ENCODE assay signal across 11 cellular contexts in the genomic region with DNA sequence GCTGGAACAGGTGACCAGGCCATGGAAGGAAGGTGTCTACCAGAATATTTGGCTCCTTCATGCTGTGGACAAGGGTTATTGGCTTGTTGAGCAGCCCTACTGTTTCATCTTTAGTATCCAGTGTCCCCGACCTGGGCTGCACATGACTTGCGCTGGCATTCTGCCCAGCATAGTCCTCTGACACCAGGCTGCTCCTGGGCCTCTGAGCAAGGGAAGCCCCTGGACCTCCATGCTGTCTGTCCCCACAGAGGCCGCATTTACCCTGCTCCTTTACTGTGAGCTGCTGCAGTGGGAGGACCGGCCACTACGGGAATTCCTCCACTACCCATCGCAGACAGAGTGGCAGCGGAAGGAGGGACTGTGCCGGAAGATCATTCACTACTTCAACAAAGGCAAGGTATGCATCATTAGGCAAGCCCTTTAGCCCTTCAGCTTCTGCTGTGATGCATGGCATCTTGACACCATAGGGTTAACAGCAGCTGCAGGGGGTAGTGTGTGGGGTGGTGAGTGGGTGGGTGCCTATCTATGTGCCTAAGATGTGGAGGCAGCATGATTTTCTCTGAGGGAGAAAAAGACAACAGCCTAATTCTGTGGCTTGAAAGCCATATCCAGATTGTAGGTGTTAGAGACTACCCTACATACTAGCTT. TPM values are rescaled to one million over a fixed set of nuclear protein-coding genes. Genes with fewer than 3 reads are reported as not detected.
DNase-seq lines count a peak whose midpoint lies in the region; TF ChIP-seq lines count a peak whose summit lies in the region.
"Had no signal": no experiment of that assay in that cellular context is flagged by ENCODE, and none has a peak within 500 bp of the region (broad histone marks: within the 10 kb centered on the region; RNA-seq: fewer than 3 reads in every experiment).

No MANE protein-coding gene starts in this region.

- 85 to 97% methylated on average over 5 to 8 of the region's 8 CpGs for WGBS in thyroid gland, 2 donors

- no peaks in the 10 kb centered on the region for H3K27me3 ChIP-seq in thyroid gland
- H3K27me3 ChIP-seq: heart left ventricle, neutrophil had no signal

- no peak for TF ChIP-seq POLR2A in thyroid gland (IDR thresholded peaks at IDR 0.05)

- no peaks in the 10 kb centered on the region for H3K9me3 ChIP-seq in thyroid gland
- H3K9me3 ChIP-seq: heart left ventricle, neutrophil had no signal

- no peak overlapping the region for H3K4me3 ChIP-seq in thyroid gland (replicated peaks in 1 of 3)
- H3K4me3 ChIP-seq: heart left ventricle had no signal

- no peaks in the 10 kb centered on the region for H3K36me3 ChIP-seq in thyroid gland
- H3K36me3 ChIP-seq: heart left ventricle, neutrophil had no signal

- H3K36me3 Mint-ChIP-seq in chondrocyte (ENCODE audit: low read depth) (no peaks in the 10 kb centered on the region), CD14-positive monocyte (no peaks in the 10 kb centered on the region)
- H3K36me3 Mint-ChIP-seq: activated CD8-positive, alpha-beta memory T cell treated with anti-CD3 and anti-CD28 coated beads, Interleukin-2, amount 10 ng/mL, durations not matched to agents 7 days and 5 days had no signal

- intact Hi-C loops in thyroid gland (cut with DNase I) (no loop called here), CD14-positive monocyte (cut with micrococcal nuclease) (no loop called here)

- H3K4me1 Mint-ChIP-seq in chondrocyte (ENCODE audit: low read depth) (peaks cover 41% of the 10 kb centered on the region), CD14-positive monocyte (no peaks in the 10 kb centered on the region)
- H3K4me1 Mint-ChIP-seq: activated CD8-positive, alpha-beta memory T cell treated with anti-CD3 and anti-CD28 coated beads, Interleukin-2, amount 10 ng/mL, durations not matched to agents 7 days and 5 days had no signal

- peak overlapping the region; percentile 92 for H3K27ac Mint-ChIP-seq in chondrocyte (ENCODE audit: unreplicated experiment)
- H3K27ac Mint-ChIP-seq in CD14-positive monocyte, result no peak overlapping the region
- H3K27ac Mint-ChIP-seq: activated CD8-positive, alpha-beta memory T cell treated with anti-CD3 and anti-CD28 coated beads, Interleukin-2, amount 10 ng/mL, durations not matched to agents 7 days and 5 days had no signal

- H3K4me3 Mint-ChIP-seq in chondrocyte (ENCODE audit: unreplicated experiment), result no peak overlapping the region
- no peak overlapping the region for H3K4me3 Mint-ChIP-seq in CD14-positive monocyte
- H3K4me3 Mint-ChIP-seq: activated CD8-positive, alpha-beta memory T cell treated with anti-CD3 and anti-CD28 coated beads, Interleukin-2, amount 10 ng/mL, durations not matched to agents 7 days and 5 days had no signal

- TF ChIP-seq CTCF in chondrocyte (IDR thresholded peaks at IDR 0.05) (no peak), thyroid gland (IDR thresholded peaks at IDR 0.05) (no peak), CD14-positive monocyte (IDR thresholded peaks at IDR 0.05) (no peak)

- no peaks in the 10 kb centered on the region for H3K9me3 Mint-ChIP-seq in chondrocyte (ENCODE audit: low read depth)
- H3K9me3 Mint-ChIP-seq in CD14-positive monocyte, result peaks cover 0 to 2% (median 0%) of the 10 kb centered on the region in 7 donors

- peaks cover 0 to 17% of the 10 kb centered on the region in 2 donors for H3K4me1 ChIP-seq in thyroid gland

- H3K27me3 Mint-ChIP-seq in chondrocyte (ENCODE audit: low read depth) (no peaks in the 10 kb centered on the region), CD14-positive monocyte (ENCODE audit: low read depth in 3 of 3) (peaks cover 1 to 7% (median 6%) of the 10 kb centered on the region in 3 donors)
- H3K27me3 Mint-ChIP-seq: activated CD8-positive, alpha-beta memory T cell treated with anti-CD3 and anti-CD28 coated beads, Interleukin-2, amount 10 ng/mL, durations not matched to agents 7 days and 5 days had no signal

- H3K27ac ChIP-seq in thyroid gland, result peak overlapping the region in 2 of 3 donors; percentile 1 to 63
- H3K27ac ChIP-seq: neutrophil had no signal

- DNase-seq in M059J (ENCODE audit: low read depth) (peak; percentile 42), chondrocyte (ENCODE audit: low spot score) (no peak), kidney tubule cell (ENCODE audit: low spot score) (peak; percentile 60), thyroid gland (peak; percentile 25 to 30), CD14-positive monocyte (ENCODE audit: low spot score) (no peak), NCI-H2029 treated with DMSO at 0.1 percent for 48 hours (lab: John Stamatoyannopoulos, UW) (no peak)
- DNase-seq in stimulated activated CD4-positive, alpha-beta T cell treated with anti-CD3 and anti-CD28 coated beads, Interleukin-2, amount 100 ng/mL, for 48 hours, result no peak
- DNase-seq: NCI-H774 had no signal

RNA-seq across cellular contexts. Expression of gene MANF, which starts 44.0 kb away (rescaled TPM):
- total RNA-seq in M059J (2014; rRNA removed; shearing (Covaris generic)), result 190 and 279 TPM in 2 replicates
- total RNA-seq in chondrocyte, result 97.5 to 118 TPM (median 114 TPM) in 3 replicates
- total RNA-seq in thyroid gland, result 100 to 1,000 TPM in 2 of 4 donors, 10 to 100 TPM in 2; 79.7 to 312 (median 189) TPM
- polyA plus RNA-seq in CD14-positive monocyte, result 10 to 100 TPM; 23.6 to 30.2 TPM

RNA-seq across cellular contexts. Expression of gene RBM15B, which starts 50.0 kb away (rescaled TPM):
- total RNA-seq in M059J (2014; rRNA removed; shearing (Covaris generic)), result 7.7 and 13.3 TPM in 2 replicates
- total RNA-seq in chondrocyte (39.5 to 43.8 TPM (median 39.6 TPM) in 3 replicates), thyroid gland (10 to 100 TPM; 29.4 to 50.0 (median 38.9) TPM)
- 1 to 10 TPM; 7.1 to 9.1 TPM for polyA plus RNA-seq in CD14-positive monocyte

Comparison
In these comparisons a context has a peak if more than half of its experiments do, and no peak if none do; other contexts are left out.
1. DNase-seq: peak in M059J (single experiment), kidney tubule cell (single experiment) and thyroid gland (2 of 2); none in chondrocyte (single experiment), stimulated activated CD4-positive, alpha-beta T cell treated with anti-CD3 and anti-CD28 coated beads, Interleukin-2, amount 100 ng/mL, for 48 hours (0 of 2), CD14-positive monocyte (single experiment) and NCI-H2029 treated with DMSO at 0.1 percent for 48 hours (single experiment).